19 cellular contexts compared by ENCODE assay signal in genomic region chr3:29373016-29373690, GRCh38.
DNase-seq lines count a peak whose midpoint lies in the region; ATAC-seq and TF ChIP-seq lines count a peak whose summit lies in the region.
"Had no signal": no experiment of that assay in that cellular context is flagged by ENCODE, and none has a peak within 500 bp of the region (broad histone marks: within the 10 kb centered on the region; RNA-seq: fewer than 3 reads in every experiment).

No MANE protein-coding gene starts in this region.

- H3K27ac ChIP-seq in brain microvascular endothelial cell = peak overlapping the region; percentile 41
- no peak overlapping the region for H3K27ac ChIP-seq in left lung
- H3K27ac ChIP-seq: epithelial cell of prostate, neutrophil, sigmoid colon had no signal

- intact Hi-C loops in left lung (cut with DNase I) = no loop called here

- H3K9me3 ChIP-seq in left lung = no peaks in the 10 kb centered on the region
- H3K9me3 ChIP-seq: neutrophil, sigmoid colon had no signal

- H3K4me3 ChIP-seq in brain microvascular endothelial cell (ENCODE audit: low read depth, low read length) (no peak overlapping the region), left lung (no peak overlapping the region)
- H3K4me3 ChIP-seq: sigmoid colon had no signal

- H3K27me3 ChIP-seq in brain microvascular endothelial cell (replicated peaks) (no peaks in the 10 kb centered on the region), left lung (no peaks in the 10 kb centered on the region)
- H3K27me3 ChIP-seq: neutrophil, sigmoid colon had no signal

- peak; percentile 42 for DNase-seq in AG20443 (ENCODE audit: low spot score)
- DNase-seq in HS-5 (ENCODE audit: low read depth) = peak; percentile 19
- peak; percentile 62 for DNase-seq in brain microvascular endothelial cell
- DNase-seq in left lung = no peak
- no peak for DNase-seq in ecto neural progenitor cell (ENCODE audit: low spot score)
- no peak for DNase-seq in mucosa of gallbladder (ENCODE audit: low spot score)
- no peak for DNase-seq in SHP77 treated with DMSO at 0.1 percent for 48 hours (lab: John Stamatoyannopoulos, UW)
- DNase-seq: ACHN; activated CD4-positive, alpha-beta T cell treated with anti-CD3 and anti-CD28 coated beads, Interleukin-2, amount 50 U/mL, for 1 hour; activated T-cell treated with anti-CD3 and anti-CD28 coated beads, Interleukin-2, amount 50 U/mL, for 1 hour; HCEC 1CT; kidney; midbrain; MV-4-11; NCI-H2081 treated with DMSO at 0.1 percent for 48 hours; sigmoid colon had no signal

- TF ChIP-seq CTCF in brain microvascular endothelial cell (IDR thresholded peaks at IDR 0.05; ENCODE audit: low read depth, low read length, missing control alignments) (no peak), left lung (IDR thresholded peaks at IDR 0.05) (no peak)

- ATAC-seq in left lung = peak; percentile 14
- no peak for ATAC-seq in HG03354 (IDR thresholded peaks at IDR 0.05; ENCODE audit: poor library complexity, severe bottlenecking, unreplicated experiment)

- no peaks in the 10 kb centered on the region for H3K36me3 ChIP-seq in brain microvascular endothelial cell (replicated peaks)
- no peaks in the 10 kb centered on the region for H3K36me3 ChIP-seq in left lung
- H3K36me3 ChIP-seq: neutrophil, sigmoid colon had no signal

- in situ Hi-C loops in brain microvascular endothelial cell (cut with HindIII; ENCODE audit: low pct_ligation_motif_present, low sequenced_read_pairs) = no loop called here

- H3K4me1 ChIP-seq in left lung = peaks cover 0 to 4% of the 10 kb centered on the region in 2 donors

Comparison
In these comparisons a context has a peak if more than half of its experiments do, and no peak if none do; other contexts are left out.
1. DNase-seq: peak in AG20443 (single experiment), HS-5 (single experiment) and brain microvascular endothelial cell (single experiment); none in left lung (0 of 2), ecto neural progenitor cell (single experiment), mucosa of gallbladder (single experiment) and SHP77 treated with DMSO at 0.1 percent for 48 hours (single experiment).